Comparison of ENCODE assay signal across 8 cellular contexts in the genomic region with DNA sequence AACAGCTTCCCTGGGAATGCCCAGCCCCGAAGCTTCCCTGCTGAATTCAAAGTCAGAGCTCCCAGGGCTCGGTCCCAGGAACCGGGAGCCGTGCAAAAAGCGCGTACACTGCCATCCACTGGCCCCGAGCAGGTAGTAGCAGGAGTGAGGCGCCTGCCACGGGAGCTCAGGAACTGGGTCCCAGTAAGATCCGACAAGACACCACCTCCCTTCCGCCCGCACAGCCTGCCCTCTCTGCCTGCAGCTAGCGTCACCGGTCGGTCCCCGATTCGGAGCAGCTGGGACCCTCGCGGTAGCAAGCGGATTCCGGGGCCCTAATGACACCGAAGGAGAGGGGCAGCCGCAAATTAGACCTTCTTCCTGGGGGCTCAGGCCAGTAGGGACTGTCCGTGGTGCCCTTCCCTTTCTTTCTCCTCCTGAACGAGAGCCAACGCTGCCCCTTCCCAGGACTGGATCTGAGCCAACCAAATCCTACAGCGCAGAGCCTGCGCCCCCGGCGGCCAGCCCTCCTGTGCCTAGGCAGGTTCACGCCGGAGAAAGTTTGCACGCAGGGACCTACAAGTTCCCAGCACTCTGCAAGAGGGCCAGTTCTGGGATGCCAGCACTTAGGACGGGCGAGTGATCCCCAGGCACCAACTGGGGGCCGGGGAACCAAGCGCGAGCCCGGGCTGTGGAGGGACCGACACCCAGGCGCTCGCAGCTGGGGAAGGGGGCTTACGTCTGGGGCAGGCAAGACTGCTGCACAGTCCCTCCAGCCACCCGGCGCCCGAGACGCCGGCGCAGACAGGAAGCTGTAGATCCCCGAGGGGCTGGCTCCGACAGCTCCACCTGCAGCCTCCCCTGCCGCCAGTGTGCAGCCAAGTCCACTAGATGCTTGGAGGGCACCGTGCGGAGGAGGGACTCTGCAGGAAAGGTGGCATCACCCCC. TPM values are rescaled to one million over a fixed set of nuclear protein-coding genes. Genes with fewer than 3 reads are reported as not detected.
A peak's percentile ranks its signal among the peaks of the same experiment; 100 is the strongest.
DNase-seq lines count a peak whose midpoint lies in the region; TF ChIP-seq lines count a peak whose summit lies in the region.

No MANE protein-coding gene starts in this region.

- DNase-seq in HCEC 1CT (peak; percentile 85), M059J (ENCODE audit: low read depth) (peak; percentile 82), amniotic epithelial cell (ENCODE audit: low read depth) (peak; percentile 75), left ventricle myocardium inferior (peak; percentile 85), trophoblast cell (peak; percentile 82 to 85), vagina (ENCODE audit: extremely low spot score in 2 of 2) (no peak)

- no peaks in the 10 kb centered on the region for H3K27me3 ChIP-seq in SU-DHL-6 (ENCODE audit: low read length)
- H3K27me3 ChIP-seq in left ventricle myocardium inferior (ENCODE audit: low read depth), result no peaks in the 10 kb centered on the region
- no peaks in the 10 kb centered on the region for H3K27me3 ChIP-seq in trophoblast cell (ENCODE audit: insufficient read depth, low read length)
- H3K27me3 ChIP-seq in vagina, result no peaks in the 10 kb centered on the region

- H3K79me2 ChIP-seq in SU-DHL-6 (ENCODE audit: insufficient read depth, low read length) (no peaks in the 10 kb centered on the region), trophoblast cell (ENCODE audit: control insufficient read depth, insufficient read depth, low read length, poor library complexity) (peaks cover 3% of the 10 kb centered on the region)

- H3K18ac ChIP-seq in trophoblast cell (ENCODE audit: low read length), result no peak overlapping the region

- H4K8ac ChIP-seq in trophoblast cell (ENCODE audit: low read depth, low read length), result peak overlapping the region; percentile 73

- H2AK5ac ChIP-seq in trophoblast cell (ENCODE audit: low read length), result no peak overlapping the region

- peaks cover 4% of the 10 kb centered on the region for H3K79me1 ChIP-seq in trophoblast cell (ENCODE audit: low read length)

- H3K4me3 ChIP-seq in GM08714 (ENCODE audit: low read length) (peak overlapping the region; percentile 59; the same call in 1 of the 2 replicates), SU-DHL-6 (ENCODE audit: insufficient read depth, low read length, poor library complexity, severe bottlenecking) (peak overlapping the region; percentile 63), left ventricle myocardium inferior (peak overlapping the region; percentile 74), trophoblast cell (ENCODE audit: low read depth, low read length) (peak overlapping the region; percentile 74), vagina (peak overlapping the region; percentile 58 to 80)

- H3F3A ChIP-seq in SU-DHL-6 (ENCODE audit: insufficient read depth), result peaks cover 25% of the 10 kb centered on the region

- TF ChIP-seq POLR2A in vagina (IDR thresholded peaks at IDR 0.05), result no peak

- no peak overlapping the region for H2BK120ac ChIP-seq in trophoblast cell (ENCODE audit: insufficient read depth, low read length, poor library complexity)

- H3K27ac ChIP-seq in SU-DHL-6 (ENCODE audit: low read depth, low read length), result no peak overlapping the region
- H3K27ac ChIP-seq in left ventricle myocardium inferior (replicated peaks), result peak overlapping the region; percentile 89
- H3K27ac ChIP-seq in trophoblast cell (ENCODE audit: low read depth, low read length), result no peak overlapping the region
- peak overlapping the region; percentile 64 for H3K27ac ChIP-seq in vagina

- H3K14ac ChIP-seq in trophoblast cell (ENCODE audit: low read length), result peak overlapping the region; percentile 40

- H3K4me1 ChIP-seq in left ventricle myocardium inferior (peaks cover 42% of the 10 kb centered on the region), trophoblast cell (ENCODE audit: control insufficient read depth in 1 of 2, insufficient read depth in 2 of 2, low read length in 2 of 2) (peaks cover 9 to 10% of the 10 kb centered on the region in 2 experiments), vagina (peaks cover 35% of the 10 kb centered on the region)

- H3K9ac ChIP-seq in SU-DHL-6 (ENCODE audit: low read length), result peak overlapping the region; percentile 55
- no peak overlapping the region for H3K9ac ChIP-seq in trophoblast cell (ENCODE audit: low read length)

- H3K23ac ChIP-seq in trophoblast cell (ENCODE audit: low read length), result no peak overlapping the region

- H2AFZ ChIP-seq in SU-DHL-6 (ENCODE audit: low read depth, low read length, severe bottlenecking) (peak overlapping the region; percentile 49), trophoblast cell (ENCODE audit: insufficient read depth, low read length, poor library complexity) (peak overlapping the region; percentile 61)

- TF ChIP-seq CTCF in SU-DHL-6 (IDR thresholded peaks at IDR 0.05; ENCODE audit: insufficient read depth, low read length, poor library complexity, severe bottlenecking) (peak; percentile 50), left ventricle myocardium inferior (IDR thresholded peaks at IDR 0.05; ENCODE audit: borderline replicate concordance) (peak; percentile 84), vagina (IDR thresholded peaks at IDR 0.05) (peak in 2 of 3 experiments; percentile 37 to 71)

- H4K12ac ChIP-seq in trophoblast cell (ENCODE audit: low read depth, low read length), result peak overlapping the region; percentile 36

- H3K36me3 ChIP-seq in SU-DHL-6 (ENCODE audit: low read length) (no peaks in the 10 kb centered on the region), left ventricle myocardium inferior (no peaks in the 10 kb centered on the region), trophoblast cell (ENCODE audit: control insufficient read depth in 1 of 2, insufficient read depth in 2 of 2, low read length in 2 of 2) (no peaks in the 10 kb centered on the region), vagina (no peaks in the 10 kb centered on the region)

- H2BK12ac ChIP-seq in trophoblast cell (ENCODE audit: low read length), result no peak overlapping the region

- H4K20me1 ChIP-seq in SU-DHL-6 (ENCODE audit: low read depth, low read length), result no peaks in the 10 kb centered on the region

- no peak overlapping the region for H2BK5ac ChIP-seq in trophoblast cell (ENCODE audit: low read depth, low read length, poor library complexity)

- intact Hi-C loops in left ventricle myocardium inferior (cut with micrococcal nuclease), result loop anchor here (2.0 kb wide), 1 partner anchor 132 kb away; no protein-coding TSS in a partner anchor
- intact Hi-C loops in vagina (cut with DNase I), result no loop called here

- WGBS in trophoblast cell (ENCODE audit: extremely low coverage, insufficient coverage, insufficient read length), result no CpG with 5 or more reads among the region's 54 CpGs

- H3K9me3 ChIP-seq in SU-DHL-6 (ENCODE audit: insufficient read depth, low read length) (no peaks in the 10 kb centered on the region), left ventricle myocardium inferior (replicated peaks) (peaks cover 6% of the 10 kb centered on the region), trophoblast cell (ENCODE audit: insufficient read depth, low read depth, low read length) (no peaks in the 10 kb centered on the region), vagina (no peaks in the 10 kb centered on the region)

- no peaks in the 10 kb centered on the region for H3K9me2 ChIP-seq in SU-DHL-6 (replicated peaks; ENCODE audit: insufficient read depth, low read length)

- H3K4ac ChIP-seq in trophoblast cell (ENCODE audit: low read depth, low read length), result no peak overlapping the region

- peak overlapping the region; percentile 92 for H3K4me2 ChIP-seq in SU-DHL-6 (ENCODE audit: low read depth, low read length, poor library complexity, severe bottlenecking)
- peak overlapping the region; percentile 94 for H3K4me2 ChIP-seq in trophoblast cell (ENCODE audit: low read length)

- H4K91ac ChIP-seq in trophoblast cell (ENCODE audit: low read depth, low read length), result peak overlapping the region; percentile 17

RNA-seq across cellular contexts. Expression of gene CORIN, which starts 0.9 kb away (rescaled TPM):
- 0.05 TPM in 2 replicates for total RNA-seq in M059J (2014; rRNA removed; shearing (Covaris generic))
- total RNA-seq in left ventricle myocardium inferior (92.0 TPM), vagina (5.4 TPM)
- 0.40 and 0.51 TPM in 2 replicates for polyA plus RNA-seq in trophoblast cell (2013)

Comparison
In these comparisons a context has a peak if more than half of its experiments do, and no peak if none do; other contexts are left out.
1. DNase-seq: peak in HCEC 1CT (single experiment), M059J (single experiment), amniotic epithelial cell (single experiment), left ventricle myocardium inferior (single experiment) and trophoblast cell (2 of 2); none in vagina (0 of 2).
2. H3K27ac ChIP-seq: peak in left ventricle myocardium inferior (single experiment) and vagina (single experiment); none in SU-DHL-6 (single experiment) and trophoblast cell (single experiment).
3. RNA of gene CORIN, which starts 0.9 kb away (total RNA-seq): 92.0 TPM in left ventricle myocardium inferior (single experiment); 5.4 TPM in vagina (single experiment) and 0.05 TPM in M059J; every median in the first group is over 10 times any median in the second.
4. Peak in every context shown above with its lines, with median percentiles within 50 percentile points of each other: H3K4me3 ChIP-seq and CTCF ChIP-seq.